2 cellular contexts compared by ENCODE assay signal in the genomic region with DNA sequence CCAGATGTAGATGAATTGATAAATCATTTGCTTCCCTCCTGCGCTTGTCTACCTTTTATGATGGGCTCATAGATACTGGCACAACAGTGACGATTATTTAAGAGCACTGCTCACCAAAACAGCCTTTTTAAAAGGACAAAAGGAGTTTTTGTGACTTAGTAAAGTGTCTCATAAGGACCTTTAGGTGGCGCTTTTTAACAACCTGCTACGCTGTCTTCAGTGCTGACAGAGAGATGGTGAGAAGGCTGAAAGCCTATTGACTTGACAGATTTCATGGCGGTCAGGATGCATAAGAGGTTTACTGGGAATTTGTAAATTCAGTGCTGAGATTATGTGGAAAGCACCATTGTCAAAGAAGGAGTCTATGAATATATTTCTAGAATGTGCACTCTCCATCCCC.
A peak's percentile ranks its signal among the peaks of the same experiment; 100 is the strongest.
TF ChIP-seq lines count a peak whose summit lies in the region.

No MANE protein-coding gene starts in this region.

TF ChIP-seq in IMR-90, 13 proteins besides CTCF, POLR2A, EP300 and RAD21:
- TF ChIP-seq, protein P1, sequence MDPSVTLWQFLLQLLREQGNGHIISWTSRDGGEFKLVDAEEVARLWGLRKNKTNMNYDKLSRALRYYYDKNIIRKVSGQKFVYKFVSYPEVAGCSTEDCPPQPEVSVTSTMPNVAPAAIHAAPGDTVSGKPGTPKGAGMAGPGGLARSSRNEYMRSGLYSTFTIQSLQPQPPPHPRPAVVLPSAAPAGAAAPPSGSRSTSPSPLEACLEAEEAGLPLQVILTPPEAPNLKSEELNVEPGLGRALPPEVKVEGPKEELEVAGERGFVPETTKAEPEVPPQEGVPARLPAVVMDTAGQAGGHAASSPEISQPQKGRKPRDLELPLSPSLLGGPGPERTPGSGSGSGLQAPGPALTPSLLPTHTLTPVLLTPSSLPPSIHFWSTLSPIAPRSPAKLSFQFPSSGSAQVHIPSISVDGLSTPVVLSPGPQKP (IDR thresholded peaks at IDR 0.05; ENCODE audit: borderline replicate concordance, low read depth, low read length), result no peak
- TF ChIP-seq MXI1 (IDR thresholded peaks at IDR 0.05; ENCODE audit: borderline replicate concordance, low read depth, low read length) (no peak), CHD1 (IDR thresholded peaks at IDR 0.05; ENCODE audit: low read depth, low read length) (no peak), NFE2L2 (IDR thresholded peaks at IDR 0.05; ENCODE audit: low read depth, low read length) (no peak)

TF ChIP-seq in HepG2, 621 proteins besides CTCF, POLR2A, EP300 and RAD21 (continued from another document):
- TF ChIP-seq, protein P2, sequence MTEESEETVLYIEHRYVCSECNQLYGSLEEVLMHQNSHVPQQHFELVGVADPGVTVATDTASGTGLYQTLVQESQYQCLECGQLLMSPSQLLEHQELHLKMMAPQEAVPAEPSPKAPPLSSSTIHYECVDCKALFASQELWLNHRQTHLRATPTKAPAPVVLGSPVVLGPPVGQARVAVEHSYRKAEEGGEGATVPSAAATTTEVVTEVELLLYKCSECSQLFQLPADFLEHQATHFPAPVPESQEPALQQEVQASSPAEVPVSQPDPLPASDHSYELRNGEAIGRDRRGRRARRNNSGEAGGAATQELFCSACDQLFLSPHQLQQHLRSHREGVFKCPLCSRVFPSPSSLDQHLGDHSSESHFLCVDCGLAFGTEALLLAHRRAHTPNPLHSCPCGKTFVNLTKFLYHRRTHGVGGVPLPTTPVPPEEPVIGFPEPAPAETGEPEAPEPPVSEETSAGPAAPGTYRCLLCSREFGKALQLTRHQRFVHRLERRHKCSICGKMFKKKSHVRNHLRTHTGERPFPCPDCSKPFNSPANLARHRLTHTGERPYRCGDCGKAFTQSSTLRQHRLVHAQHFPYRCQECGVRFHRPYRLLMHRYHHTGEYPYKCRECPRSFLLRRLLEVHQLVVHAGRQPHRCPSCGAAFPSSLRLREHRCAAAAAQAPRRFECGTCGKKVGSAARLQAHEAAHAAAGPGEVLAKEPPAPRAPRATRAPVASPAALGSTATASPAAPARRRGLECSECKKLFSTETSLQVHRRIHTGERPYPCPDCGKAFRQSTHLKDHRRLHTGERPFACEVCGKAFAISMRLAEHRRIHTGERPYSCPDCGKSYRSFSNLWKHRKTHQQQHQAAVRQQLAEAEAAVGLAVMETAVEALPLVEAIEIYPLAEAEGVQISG (CRISPR knock-in tag; IDR thresholded peaks at IDR 0.05), result no peak
- TF ChIP-seq, protein P3, sequence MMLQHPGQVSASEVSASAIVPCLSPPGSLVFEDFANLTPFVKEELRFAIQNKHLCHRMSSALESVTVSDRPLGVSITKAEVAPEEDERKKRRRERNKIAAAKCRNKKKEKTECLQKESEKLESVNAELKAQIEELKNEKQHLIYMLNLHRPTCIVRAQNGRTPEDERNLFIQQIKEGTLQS (CRISPR knock-in tag; IDR thresholded peaks at IDR 0.05), result no peak
- TF ChIP-seq, protein P4, sequence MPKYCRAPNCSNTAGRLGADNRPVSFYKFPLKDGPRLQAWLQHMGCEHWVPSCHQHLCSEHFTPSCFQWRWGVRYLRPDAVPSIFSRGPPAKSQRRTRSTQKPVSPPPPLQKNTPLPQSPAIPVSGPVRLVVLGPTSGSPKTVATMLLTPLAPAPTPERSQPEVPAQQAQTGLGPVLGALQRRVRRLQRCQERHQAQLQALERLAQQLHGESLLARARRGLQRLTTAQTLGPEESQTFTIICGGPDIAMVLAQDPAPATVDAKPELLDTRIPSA (CRISPR knock-in tag; IDR thresholded peaks at IDR 0.05; ENCODE audit: borderline replicate concordance), result no peak
- no peak for TF ChIP-seq ZNF260 (CRISPR knock-in tag; IDR thresholded peaks at IDR 0.05; ENCODE audit: borderline replicate concordance, low read depth)
- 0 out of 2 replicates have a peak, but pooled peaks have one; percentile 17 for TF ChIP-seq SMC3 (IDR thresholded peaks at IDR 0.05; ENCODE audit: low read length)
- peak; percentile 49 for TF ChIP-seq STAG1 (CRISPR knock-in tag; IDR thresholded peaks at IDR 0.05)
- no peak for TF ChIP-seq ZFP36 (IDR thresholded peaks at IDR 0.05; ENCODE audit: borderline replicate concordance, low read depth, low read length, partially characterized antibody)
- TF ChIP-seq SIX1 (CRISPR knock-in tag; IDR thresholded peaks at IDR 0.05; ENCODE audit: borderline replicate concordance), result no peak
- no peak for TF ChIP-seq SATB2 (CRISPR knock-in tag; IDR thresholded peaks at IDR 0.05)
- no peak for TF ChIP-seq SRSF4 (IDR thresholded peaks at IDR 0.05; ENCODE audit: low read depth, low read length, poor library complexity, severe bottlenecking)
- TF ChIP-seq RXRB (CRISPR knock-in tag; IDR thresholded peaks at IDR 0.05; ENCODE audit: borderline replicate concordance), result no peak
- TF ChIP-seq EEA1 (CRISPR knock-in tag; IDR thresholded peaks at IDR 0.05; ENCODE audit: borderline replicate concordance), result no peak
- no peak for TF ChIP-seq ZNF772 (CRISPR knock-in tag; IDR thresholded peaks at IDR 0.05)
- TF ChIP-seq SNAPC2 (CRISPR knock-in tag; IDR thresholded peaks at IDR 0.05), result no peak
